In genomic region chr14:77782202-77782601, GRCh38 we compare ENCODE assay signal across 37 cellular contexts. TPM values are rescaled to one million over a fixed set of nuclear protein-coding genes. Genes with fewer than 3 reads are reported as not detected.
DNase-seq lines count a peak whose midpoint lies in the region; ATAC-seq and TF ChIP-seq lines count a peak whose summit lies in the region.
"Had no signal": no experiment of that assay in that cellular context is flagged by ENCODE, and none has a peak within 500 bp of the region (broad histone marks: within the 10 kb centered on the region; RNA-seq: fewer than 3 reads in every experiment).

No MANE protein-coding gene starts in this region.

- H3K27me3 ChIP-seq in IMR-90 (ENCODE audit: control insufficient read depth, insufficient read depth, low read length), result no peaks in the 10 kb centered on the region; the same call in 1 of the 2 replicates
- H3K27me3 ChIP-seq: ascending aorta, heart right ventricle, neutrophil, right lobe of liver, spleen, thyroid gland had no signal

- H3K36me3 Mint-ChIP-seq in activated T-cell treated with anti-CD3 and anti-CD28 coated beads, Interleukin-2, amount 50 U/mL, for 72 hours (ENCODE audit: insufficient read depth in 2 of 2), result no peaks in the 10 kb centered on the region
- H3K36me3 Mint-ChIP-seq: activated naive CD8-positive, alpha-beta T cell; CD4-positive, CD25-positive, alpha-beta regulatory T cell; mesothelial cell of epicardium; naive thymus-derived CD4-positive, alpha-beta T cell had no signal

- H3K18ac ChIP-seq in IMR-90 (ENCODE audit: low read depth, low read length), result no peak overlapping the region

- H2BK15ac ChIP-seq in IMR-90 (ENCODE audit: low read depth, low read length), result no peak overlapping the region

- no peaks in the 10 kb centered on the region for H3K4me1 Mint-ChIP-seq in activated T-cell treated with anti-CD3 and anti-CD28 coated beads, Interleukin-2, amount 50 U/mL, for 72 hours (ENCODE audit: low read depth)
- H3K4me1 Mint-ChIP-seq: CD4-positive, CD25-positive, alpha-beta regulatory T cell; endodermal cell; mesothelial cell of epicardium; naive thymus-derived CD4-positive, alpha-beta T cell had no signal

- no peaks in the 10 kb centered on the region for H3K9me3 ChIP-seq in IMR-90 (ENCODE audit: control insufficient read depth, insufficient read depth, low read length)
- H3K9me3 ChIP-seq: ascending aorta, heart right ventricle, neutrophil, right lobe of liver, spleen, thyroid gland had no signal

- no peaks in the 10 kb centered on the region for H3K27me3 Mint-ChIP-seq in activated T-cell treated with anti-CD3 and anti-CD28 coated beads, Interleukin-2, amount 50 U/mL, for 72 hours (ENCODE audit: low read depth)
- H3K27me3 Mint-ChIP-seq: activated naive CD8-positive, alpha-beta T cell had no signal

- BruUV-seq in IMR-90 (replicated peaks; lab: Mats Ljungman, UMichigan), result no TSS peak

- H2AK5ac ChIP-seq in IMR-90 (ENCODE audit: low read depth, low read length), result no peak overlapping the region

- H3K4me3 Mint-ChIP-seq in activated T-cell treated with anti-CD3 and anti-CD28 coated beads, Interleukin-2, amount 50 U/mL, for 72 hours, result no peak overlapping the region
- H3K4me3 Mint-ChIP-seq: activated CD8-positive, alpha-beta T cell treated with anti-CD3 and anti-CD28 coated beads, Interleukin-2, amount 10 ng/mL, durations not matched to agents 7 days and 5 days; activated naive CD8-positive, alpha-beta T cell; CD4-positive, CD25-positive, alpha-beta regulatory T cell; dendritic cell treated with granulocyte-macrophage colony-stimulating factor and Interleukin-4, amounts not matched to agents 40 ng/mL and 50 ng/mL, for 4 days; endodermal cell; mesothelial cell of epicardium; naive thymus-derived CD4-positive, alpha-beta T cell had no signal

- H4K5ac ChIP-seq in IMR-90 (ENCODE audit: low read depth, low read length), result no peak overlapping the region

- TF ChIP-seq CTCF in IMR-90 (conservative IDR thresholded peaks at IDR 0.05; ENCODE audit: low read depth, low read length) (no peak), fibroblast of the aortic adventitia (IDR thresholded peaks at IDR 0.05; ENCODE audit: insufficient read depth, low read length) (no peak)

- dilution Hi-C loops in IMR-90 (cut with HindIII; ENCODE audit: low sequenced_read_pairs, unreplicated experiment), result no loop called here

- no peak overlapping the region for H3K23ac ChIP-seq in IMR-90 (ENCODE audit: low read depth, low read length)

- H3K9ac ChIP-seq in IMR-90 (ENCODE audit: low read depth, low read length), result no peak overlapping the region

- no peak overlapping the region for H2BK120ac ChIP-seq in IMR-90 (ENCODE audit: low read depth, low read length)

- no peak for TF ChIP-seq RAD21 in IMR-90 (IDR thresholded peaks at IDR 0.05; ENCODE audit: low read length)

- H2AK9ac ChIP-seq in IMR-90 (replicated peaks; ENCODE audit: low read depth, low read length, poor library complexity), result no peak overlapping the region

- in situ Hi-C loops in IMR-90 (cut with MboI; ENCODE audit: low sequenced_read_pairs), result no loop called here

- POLR2A ChIA-PET in IMR-90 (lab: Charles Lee; ENCODE audit: unreplicated experiment), result interaction anchor here (0.6 kb wide), 1 partner anchor 1265 kb away, joined by 5 read pairs; no protein-coding TSS in a partner anchor

- ATAC-seq in GM18870 (IDR thresholded peaks at IDR 0.05; ENCODE audit: unreplicated experiment) (peak; percentile 82), GM21723 (IDR thresholded peaks at IDR 0.05; ENCODE audit: unreplicated experiment) (peak; percentile 59), IMR-90 (ENCODE audit: low read depth) (peak; percentile 59), GM21423 (IDR thresholded peaks at IDR 0.05; ENCODE audit: unreplicated experiment) (no peak), HG03432 (IDR thresholded peaks at IDR 0.05; ENCODE audit: unreplicated experiment) (no peak)
- ATAC-seq in activated T-cell treated with anti-CD3 and anti-CD28 coated beads, Interleukin-2, amount 50 U/mL, for 72 hours (replicated peaks in 1 of 2), result no peak
- ATAC-seq: activated CD8-positive, alpha-beta T cell treated with anti-CD3 and anti-CD28 coated beads, Interleukin-2, amount 10 ng/mL, durations not matched to agents 7 days and 5 days; esophagus mucosa; heart right ventricle; naive thymus-derived CD4-positive, alpha-beta T cell; right lobe of liver had no signal

- H3K56ac ChIP-seq in IMR-90 (ENCODE audit: extremely low read depth, insufficient read depth, low read length), result no peak overlapping the region

- H3K27ac ChIP-seq in IMR-90 (ENCODE audit: insufficient read depth, low read length), result no peak overlapping the region
- H3K27ac ChIP-seq: ascending aorta, heart right ventricle, neutrophil, right lobe of liver, spleen, thyroid gland had no signal

- no peaks in the 10 kb centered on the region for H4K20me1 ChIP-seq in IMR-90 (ENCODE audit: insufficient read depth, low read length)

- H2BK20ac ChIP-seq in IMR-90 (ENCODE audit: low read depth, low read length), result no peak overlapping the region

- H3K14ac ChIP-seq in IMR-90 (replicated peaks; ENCODE audit: low read depth, low read length), result no peak overlapping the region

- H3K4me1 ChIP-seq in IMR-90 (ENCODE audit: control insufficient read depth, insufficient read depth, low read length), result 0 out of 2 replicates have a peak, but pooled peaks cover 1% of the 10 kb centered on the region
- H3K4me1 ChIP-seq: ascending aorta, heart right ventricle, right lobe of liver, spleen, thyroid gland had no signal

- no peak overlapping the region for H3K4ac ChIP-seq in IMR-90 (ENCODE audit: low read depth, low read length)

- H3K9me1 ChIP-seq in IMR-90 (ENCODE audit: insufficient read depth, low read length), result no peaks in the 10 kb centered on the region

- H3K79me1 ChIP-seq in IMR-90 (ENCODE audit: low read depth in 1 of 2, low read length in 2 of 2), result no peaks in the 10 kb centered on the region

- DNase-seq in IMR-90 (peak; percentile 39), fibroblast of the aortic adventitia (ENCODE audit: low read depth) (peak; percentile 12)
- no peak for DNase-seq in activated T-cell treated with anti-CD3 and anti-CD28 coated beads, Interleukin-2, amount 50 U/mL, for 72 hours
- DNase-seq in central memory CD4-positive, alpha-beta T cell, result no peak
- DNase-seq: activated CD8-positive, alpha-beta T cell treated with anti-CD3 and anti-CD28 coated beads, Interleukin-2, amount 10 ng/mL, durations not matched to agents 7 days and 5 days; activated effector memory CD4-positive, alpha-beta T cell treated with Interleukin-2 at 50 U/mL for 16 hours; AML-193; caudate nucleus; CD4-positive, CD25-positive, alpha-beta regulatory T cell; DMS79 treated with DMSO at 0.1 percent for 48 hours; endodermal cell; GDM1; GOT3; heart right ventricle; Karpas-422; kidney; naive thymus-derived CD4-positive, alpha-beta T cell; NCI-H1417 treated with DMSO at 0.1 percent for 48 hours; NCI-H2081 treated with DMSO at 0.1 percent for 48 hours; NCI-H226; NCI-H748 treated with DMSO at 0.1 percent for 48 hours; right lobe of liver; SHP77 treated with DMSO at 0.1 percent for 48 hours; spleen; stimulated activated CD4-positive, alpha-beta T cell treated with anti-CD3 and anti-CD28 coated beads, Interleukin-2, amount 100 ng/mL, for 48 hours; T-helper 2 cell; thyroid gland had no signal

- no peak overlapping the region for H2BK5ac ChIP-seq in IMR-90 (ENCODE audit: low read depth, low read length, poor library complexity, severe bottlenecking)

- H4K91ac ChIP-seq in IMR-90 (ENCODE audit: insufficient read depth, low read depth, low read length), result no peak overlapping the region

- no peak overlapping the region for H4K8ac ChIP-seq in IMR-90 (ENCODE audit: low read depth in 2 of 2, low read length in 2 of 2)

- no peak overlapping the region for H3K4me3 ChIP-seq in IMR-90 (ENCODE audit: insufficient read depth, low read depth, low read length)
- no peak overlapping the region for H3K4me3 ChIP-seq in fibroblast of the aortic adventitia (ENCODE audit: low read depth, low read length)
- H3K4me3 ChIP-seq: ascending aorta, heart right ventricle, right lobe of liver, spleen, thyroid gland had no signal

- TF ChIP-seq POLR2A in IMR-90 (IDR thresholded peaks at IDR 0.05; ENCODE audit: low read depth, low read length), result no peak

- H2AFZ ChIP-seq in IMR-90 (replicated peaks; ENCODE audit: low read length, poor library complexity), result no peak overlapping the region

- H3K27ac Mint-ChIP-seq in activated T-cell treated with anti-CD3 and anti-CD28 coated beads, Interleukin-2, amount 50 U/mL, for 72 hours, result no peak overlapping the region
- H3K27ac Mint-ChIP-seq: activated CD8-positive, alpha-beta T cell treated with anti-CD3 and anti-CD28 coated beads, Interleukin-2, amount 10 ng/mL, durations not matched to agents 7 days and 5 days; activated naive CD8-positive, alpha-beta T cell; CD4-positive, CD25-positive, alpha-beta regulatory T cell; dendritic cell treated with granulocyte-macrophage colony-stimulating factor and Interleukin-4, amounts not matched to agents 40 ng/mL and 50 ng/mL, for 4 days; endodermal cell; mesothelial cell of epicardium; naive thymus-derived CD4-positive, alpha-beta T cell had no signal

- no peaks in the 10 kb centered on the region for H3K9me3 Mint-ChIP-seq in activated T-cell treated with anti-CD3 and anti-CD28 coated beads, Interleukin-2, amount 50 U/mL, for 72 hours
- H3K9me3 Mint-ChIP-seq: CD4-positive, CD25-positive, alpha-beta regulatory T cell; dendritic cell treated with granulocyte-macrophage colony-stimulating factor and Interleukin-4, amounts not matched to agents 40 ng/mL and 50 ng/mL, for 4 days; mesothelial cell of epicardium had no signal

- CTCF ChIA-PET in IMR-90 (lab: Yijun Ruan, JAX), result interaction anchor here (0.6 kb wide), 1 partner anchor 20 kb away, joined by 5 read pairs; no protein-coding TSS in a partner anchor

- H3K4me2 ChIP-seq in IMR-90 (ENCODE audit: low read depth, low read length), result no peak overlapping the region

- H3K36me3 ChIP-seq in IMR-90 (ENCODE audit: control insufficient read depth, insufficient read depth, low read length), result no peaks in the 10 kb centered on the region
- H3K36me3 ChIP-seq: ascending aorta, heart right ventricle, neutrophil, right lobe of liver, spleen, thyroid gland had no signal

- intact Hi-C loops in IMR-90 (cut with micrococcal nuclease), result no loop called here

RNA-seq across cellular contexts. Expression of gene ADCK1, which starts 17.7 kb away (rescaled TPM):
- total RNA-seq in IMR-90 (2012; rRNA removed), result 1.1 and 1.6 TPM in 2 replicates
- 3.6 and 4.6 TPM in 2 replicates for polyA plus RNA-seq in IMR-90 (2012; rRNA removed)
- 2.2 and 5.5 TPM in 2 replicates for polyA plus RNA-seq in IMR-90 (2012; cell fraction: cytosol; rRNA removed)
- polyA plus RNA-seq in IMR-90 (2012; cell fraction: nucleus; rRNA removed; ENCODE audit: low replicate concordance), result 19.4 and 19.7 TPM in 2 replicates
- total RNA-seq in fibroblast of the aortic adventitia (ENCODE audit: low replicate concordance), result 5.2 and 8.7 TPM in 2 replicates
- 1 to 10 TPM; 2.3 to 3.1 TPM for total RNA-seq in activated T-cell treated with anti-CD3 and anti-CD28 coated beads, Interleukin-2, amount 50 U/mL, for 72 hours

RNA-seq across cellular contexts. Expression of gene SNW1, which starts 21.2 kb away (rescaled TPM):
- total RNA-seq in IMR-90 (2012; rRNA removed), result 30.6 and 50.3 TPM in 2 replicates
- polyA plus RNA-seq in IMR-90 (2012; rRNA removed), result 28.2 and 29.2 TPM in 2 replicates
- 3.2 and 7.4 TPM in 2 replicates for polyA plus RNA-seq in IMR-90 (2012; cell fraction: cytosol; rRNA removed)
- 1.6 and 17.5 TPM in 2 replicates for polyA plus RNA-seq in IMR-90 (2012; cell fraction: nucleus; rRNA removed; ENCODE audit: low replicate concordance)
- 55.7 and 99.1 TPM in 2 replicates for total RNA-seq in fibroblast of the aortic adventitia (ENCODE audit: low replicate concordance)
- 100 to 1,000 TPM; 125 to 142 TPM for total RNA-seq in activated T-cell treated with anti-CD3 and anti-CD28 coated beads, Interleukin-2, amount 50 U/mL, for 72 hours

Comparison
In these comparisons a context has a peak if more than half of its experiments do, and no peak if none do; other contexts are left out.
1. ATAC-seq: peak in GM18870 (single experiment), GM21723 (single experiment) and IMR-90 (single experiment); none in GM21423 (single experiment), activated T-cell treated with anti-CD3 and anti-CD28 coated beads, Interleukin-2, amount 50 U/mL, for 72 hours (0 of 2) and HG03432 (single experiment).
2. DNase-seq: peak in IMR-90 (single experiment) and fibroblast of the aortic adventitia (single experiment); none in activated T-cell treated with anti-CD3 and anti-CD28 coated beads, Interleukin-2, amount 50 U/mL, for 72 hours (0 of 2) and central memory CD4-positive, alpha-beta T cell (single experiment).